Comparison of ENCODE assay signal across 1 cellular context in the genomic region with DNA sequence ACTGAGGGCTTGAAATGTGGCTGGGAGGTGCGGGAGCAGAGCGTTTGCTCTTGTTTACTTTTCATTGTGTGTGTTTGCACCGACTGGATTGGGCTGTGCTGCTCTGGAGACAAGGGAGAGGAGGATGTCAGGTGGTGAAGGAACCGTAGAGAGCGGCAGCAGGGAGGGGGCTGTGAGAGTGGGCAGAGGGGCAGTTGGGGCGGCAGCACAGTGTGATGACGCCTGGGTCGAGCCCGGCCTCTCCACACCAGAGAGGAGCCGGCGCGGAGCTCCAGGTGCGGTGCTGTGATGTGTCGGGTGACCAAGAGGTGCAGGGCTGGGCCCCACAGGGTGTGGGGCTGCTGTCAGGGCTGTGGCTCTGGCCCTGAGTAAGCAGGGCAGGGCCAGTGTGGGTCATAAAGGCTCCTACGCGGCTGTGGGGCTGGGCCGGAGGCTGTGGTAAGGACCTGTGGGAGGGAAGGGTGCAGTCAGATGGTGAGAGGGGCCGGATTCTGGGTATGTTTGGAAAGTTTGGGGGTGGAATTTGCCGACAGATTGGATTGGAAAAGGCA.
TF ChIP-seq lines count a peak whose summit lies in the region.

No MANE protein-coding gene starts in this region.

TF ChIP-seq in GM23338, 12 proteins besides CTCF, POLR2A, EP300 and RAD21 (continued from another document):
- TF ChIP-seq, protein P1, sequence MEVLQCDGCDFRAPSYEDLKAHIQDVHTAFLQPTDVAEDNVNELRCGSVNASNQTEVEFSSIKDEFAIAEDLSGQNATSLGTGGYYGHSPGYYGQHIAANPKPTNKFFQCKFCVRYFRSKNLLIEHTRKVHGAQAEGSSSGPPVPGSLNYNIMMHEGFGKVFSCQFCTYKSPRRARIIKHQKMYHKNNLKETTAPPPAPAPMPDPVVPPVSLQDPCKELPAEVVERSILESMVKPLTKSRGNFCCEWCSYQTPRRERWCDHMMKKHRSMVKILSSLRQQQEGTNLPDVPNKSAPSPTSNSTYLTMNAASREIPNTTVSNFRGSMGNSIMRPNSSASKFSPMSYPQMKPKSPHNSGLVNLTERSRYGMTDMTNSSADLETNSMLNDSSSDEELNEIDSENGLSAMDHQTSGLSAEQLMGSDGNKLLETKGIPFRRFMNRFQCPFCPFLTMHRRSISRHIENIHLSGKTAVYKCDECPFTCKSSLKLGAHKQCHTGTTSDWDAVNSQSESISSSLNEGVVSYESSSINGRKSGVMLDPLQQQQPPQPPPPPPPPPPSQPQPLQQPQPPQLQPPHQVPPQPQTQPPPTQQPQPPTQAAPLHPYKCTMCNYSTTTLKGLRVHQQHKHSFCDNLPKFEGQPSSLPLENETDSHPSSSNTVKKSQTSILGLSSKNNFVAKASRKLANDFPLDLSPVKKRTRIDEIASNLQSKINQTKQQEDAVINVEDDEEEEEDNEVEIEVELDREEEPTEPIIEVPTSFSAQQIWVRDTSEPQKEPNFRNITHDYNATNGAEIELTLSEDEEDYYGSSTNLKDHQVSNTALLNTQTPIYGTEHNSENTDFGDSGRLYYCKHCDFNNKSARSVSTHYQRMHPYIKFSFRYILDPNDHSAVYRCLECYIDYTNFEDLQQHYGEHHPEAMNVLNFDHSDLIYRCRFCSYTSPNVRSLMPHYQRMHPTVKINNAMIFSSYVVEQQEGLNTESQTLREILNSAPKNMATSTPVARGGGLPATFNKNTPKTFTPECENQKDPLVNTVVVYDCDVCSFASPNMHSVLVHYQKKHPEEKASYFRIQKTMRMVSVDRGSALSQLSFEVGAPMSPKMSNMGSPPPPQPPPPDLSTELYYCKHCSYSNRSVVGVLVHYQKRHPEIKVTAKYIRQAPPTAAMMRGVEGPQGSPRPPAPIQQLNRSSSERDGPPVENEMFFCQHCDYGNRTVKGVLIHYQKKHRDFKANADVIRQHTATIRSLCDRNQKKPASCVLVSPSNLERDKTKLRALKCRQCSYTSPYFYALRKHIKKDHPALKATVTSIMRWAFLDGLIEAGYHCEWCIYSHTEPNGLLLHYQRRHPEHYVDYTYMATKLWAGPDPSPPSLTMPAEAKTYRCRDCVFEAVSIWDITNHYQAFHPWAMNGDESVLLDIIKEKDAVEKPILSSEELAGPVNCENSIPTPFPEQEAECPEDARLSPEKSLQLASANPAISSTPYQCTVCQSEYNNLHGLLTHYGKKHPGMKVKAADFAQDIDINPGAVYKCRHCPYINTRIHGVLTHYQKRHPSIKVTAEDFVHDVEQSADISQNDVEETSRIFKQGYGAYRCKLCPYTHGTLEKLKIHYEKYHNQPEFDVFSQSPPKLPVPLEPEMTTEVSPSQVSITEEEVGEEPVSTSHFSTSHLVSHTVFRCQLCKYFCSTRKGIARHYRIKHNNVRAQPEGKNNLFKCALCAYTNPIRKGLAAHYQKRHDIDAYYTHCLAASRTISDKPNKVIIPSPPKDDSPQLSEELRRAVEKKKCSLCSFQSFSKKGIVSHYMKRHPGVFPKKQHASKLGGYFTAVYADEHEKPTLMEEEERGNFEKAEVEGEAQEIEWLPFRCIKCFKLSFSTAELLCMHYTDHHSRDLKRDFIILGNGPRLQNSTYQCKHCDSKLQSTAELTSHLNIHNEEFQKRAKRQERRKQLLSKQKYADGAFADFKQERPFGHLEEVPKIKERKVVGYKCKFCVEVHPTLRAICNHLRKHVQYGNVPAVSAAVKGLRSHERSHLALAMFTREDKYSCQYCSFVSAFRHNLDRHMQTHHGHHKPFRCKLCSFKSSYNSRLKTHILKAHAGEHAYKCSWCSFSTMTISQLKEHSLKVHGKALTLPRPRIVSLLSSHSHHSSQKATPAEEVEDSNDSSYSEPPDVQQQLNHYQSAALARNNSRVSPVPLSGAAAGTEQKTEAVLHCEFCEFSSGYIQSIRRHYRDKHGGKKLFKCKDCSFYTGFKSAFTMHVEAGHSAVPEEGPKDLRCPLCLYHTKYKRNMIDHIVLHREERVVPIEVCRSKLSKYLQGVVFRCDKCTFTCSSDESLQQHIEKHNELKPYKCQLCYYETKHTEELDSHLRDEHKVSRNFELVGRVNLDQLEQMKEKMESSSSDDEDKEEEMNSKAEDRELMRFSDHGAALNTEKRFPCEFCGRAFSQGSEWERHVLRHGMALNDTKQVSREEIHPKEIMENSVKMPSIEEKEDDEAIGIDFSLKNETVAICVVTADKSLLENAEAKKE (CRISPR knock-in tag; IDR thresholded peaks at IDR 0.05) = no peak
- TF ChIP-seq POLR2AphosphoS5 (IDR thresholded peaks at IDR 0.05; ENCODE audit: low read depth) (no peak), ZNF331 (CRISPR knock-in tag; IDR thresholded peaks at IDR 0.05; ENCODE audit: low read depth) (no peak), EZH2 (IDR thresholded peaks at IDR 0.05; ENCODE audit: low read depth, unreplicated experiment) (no peak), EZH2phosphoT487 (IDR thresholded peaks at IDR 0.05; ENCODE audit: unreplicated experiment) (no peak)
